Comparison of ENCODE assay signal across 21 cellular contexts in genomic region chr3:66477846-66478245, GRCh38. TPM values are rescaled to one million over a fixed set of nuclear protein-coding genes. Genes with fewer than 3 reads are reported as not detected.
DNase-seq lines count a peak whose midpoint lies in the region; ATAC-seq and TF ChIP-seq lines count a peak whose summit lies in the region.
"Had no signal": no experiment of that assay in that cellular context is flagged by ENCODE, and none has a peak within 500 bp of the region (broad histone marks: within the 10 kb centered on the region; RNA-seq: fewer than 3 reads in every experiment).

No MANE protein-coding gene starts in this region.

- H3K27me3 ChIP-seq in stomach = no peaks in the 10 kb centered on the region
- H3K27me3 ChIP-seq: uterus had no signal

- peaks cover 60% of the 10 kb centered on the region for H3K4me1 Mint-ChIP-seq in activated naive CD8-positive, alpha-beta T cell (ENCODE audit: low read depth)
- peaks cover 55% of the 10 kb centered on the region for H3K4me1 Mint-ChIP-seq in activated naive CD8-positive, alpha-beta T cell treated with anti-CD3 and anti-CD28 coated beads for 36 hours
- H3K4me1 Mint-ChIP-seq in activated T-helper 17 cell treated with anti-CD3 and anti-CD28 coated beads, Interleukin-2, amount 50 U/mL, for 72 hours = peaks cover 58% of the 10 kb centered on the region

- H3K9me3 ChIP-seq in mucosa of descending colon (no peaks in the 10 kb centered on the region), stomach (no peaks in the 10 kb centered on the region)
- H3K9me3 ChIP-seq: thoracic aorta, uterus had no signal

- H3K27me3 Mint-ChIP-seq in activated naive CD8-positive, alpha-beta T cell = no peaks in the 10 kb centered on the region
- H3K27me3 Mint-ChIP-seq in activated naive CD8-positive, alpha-beta T cell treated with anti-CD3 and anti-CD28 coated beads for 36 hours = peaks cover 4% of the 10 kb centered on the region
- no peaks in the 10 kb centered on the region for H3K27me3 Mint-ChIP-seq in activated T-helper 17 cell treated with anti-CD3 and anti-CD28 coated beads, Interleukin-2, amount 50 U/mL, for 72 hours
- H3K27me3 Mint-ChIP-seq: activated naive CD4-positive, alpha-beta T cell treated with anti-CD3 and anti-CD28 coated beads, Interleukin-2, amount 50 U/mL, for 24 hours; naive thymus-derived CD8-positive, alpha-beta T cell had no signal

- H3K36me3 ChIP-seq in mucosa of descending colon (ENCODE audit: low read depth) = no peaks in the 10 kb centered on the region
- no peaks in the 10 kb centered on the region for H3K36me3 ChIP-seq in stomach
- H3K36me3 ChIP-seq: thoracic aorta, uterus had no signal

- peak overlapping the region; percentile 7 for H3K27ac Mint-ChIP-seq in activated naive CD8-positive, alpha-beta T cell
- no peak overlapping the region for H3K27ac Mint-ChIP-seq in activated naive CD8-positive, alpha-beta T cell treated with anti-CD3 and anti-CD28 coated beads for 36 hours
- H3K27ac Mint-ChIP-seq in activated T-helper 17 cell treated with anti-CD3 and anti-CD28 coated beads, Interleukin-2, amount 50 U/mL, for 72 hours = no peak overlapping the region
- H3K27ac Mint-ChIP-seq: naive thymus-derived CD8-positive, alpha-beta T cell had no signal

- H3K27ac ChIP-seq in stomach = peak overlapping the region in 4 of 5 donors; percentile 61 to 96 (median 82)

- H3K36me3 Mint-ChIP-seq in activated naive CD8-positive, alpha-beta T cell = peaks cover 11% of the 10 kb centered on the region
- H3K36me3 Mint-ChIP-seq in activated naive CD8-positive, alpha-beta T cell treated with anti-CD3 and anti-CD28 coated beads for 36 hours = peaks cover 20% of the 10 kb centered on the region
- peaks cover 16% of the 10 kb centered on the region for H3K36me3 Mint-ChIP-seq in activated T-helper 17 cell treated with anti-CD3 and anti-CD28 coated beads, Interleukin-2, amount 50 U/mL, for 72 hours (ENCODE audit: low read depth)
- H3K36me3 Mint-ChIP-seq: naive thymus-derived CD8-positive, alpha-beta T cell had no signal

- H3K4me3 ChIP-seq in mucosa of descending colon (no peak overlapping the region), stomach (no peak overlapping the region)
- H3K4me3 ChIP-seq: coronary artery, smooth muscle cell, thoracic aorta, uterus had no signal

- TF ChIP-seq CTCF in mucosa of descending colon (IDR thresholded peaks at IDR 0.05) (no peak), stomach (IDR thresholded peaks at IDR 0.05) (no peak)

- H3K4me1 ChIP-seq in mucosa of descending colon (ENCODE audit: low read depth) (peaks cover 86% of the 10 kb centered on the region), stomach (peaks cover 95 to 100% (median 98%) of the 10 kb centered on the region in 4 donors)

- no peak overlapping the region for H3K4me3 Mint-ChIP-seq in activated naive CD8-positive, alpha-beta T cell
- H3K4me3 Mint-ChIP-seq in activated naive CD8-positive, alpha-beta T cell treated with anti-CD3 and anti-CD28 coated beads for 36 hours = no peak overlapping the region
- peak overlapping the region; percentile 72 for H3K4me3 Mint-ChIP-seq in activated T-helper 17 cell treated with anti-CD3 and anti-CD28 coated beads, Interleukin-2, amount 50 U/mL, for 72 hours
- H3K4me3 Mint-ChIP-seq: activated naive CD4-positive, alpha-beta T cell treated with anti-CD3 and anti-CD28 coated beads, Interleukin-2, amount 50 U/mL, for 24 hours had no signal

- ATAC-seq in activated T-helper 17 cell treated with anti-CD3 and anti-CD28 coated beads, Interleukin-2, amount 50 U/mL, for 72 hours (replicated peaks) = no peak
- ATAC-seq in mucosa of descending colon (peak; percentile 42), GM18520 (IDR thresholded peaks at IDR 0.05; ENCODE audit: unreplicated experiment) (no peak), HG02588 (IDR thresholded peaks at IDR 0.05; ENCODE audit: unreplicated experiment) (no peak)
- ATAC-seq: naive thymus-derived CD8-positive, alpha-beta T cell had no signal

- TF ChIP-seq POLR2A in stomach (IDR thresholded peaks at IDR 0.05) = no peak

- 43 to 63% (median 52%) methylated on average over 7 of the region's 7 CpGs for WGBS in stomach, 5 donors

- intact Hi-C loops in mucosa of descending colon (cut with DNase I, micrococcal nuclease) (loop anchor here (5.0 to 10.0 kb wide), 2 partner anchors 36 to 53 kb away; no protein-coding TSS in a partner anchor), stomach (cut with DNase I; ENCODE audit: low total_unique reads) (no loop called here)

- no peak for DNase-seq in activated naive CD8-positive, alpha-beta T cell treated with anti-CD3 and anti-CD28 coated beads for 36 hours
- DNase-seq in mucosa of descending colon (no peak), stomach (no peak), SIG-M5 (lab: John Stamatoyannopoulos, UW) (no peak)
- DNase-seq: 8988T; activated CD4-positive, alpha-beta T cell treated with anti-CD3 and anti-CD28 coated beads for 4 hours; head of caudate nucleus; islet precursor cell; naive thymus-derived CD8-positive, alpha-beta T cell; NCI-H1436 treated with DMSO at 0.1 percent for 48 hours; SHP77 treated with DMSO at 0.1 percent for 48 hours; stimulated activated naive CD4-positive, alpha-beta T cell; uterus had no signal

- H3K9me3 Mint-ChIP-seq in activated naive CD8-positive, alpha-beta T cell (ENCODE audit: low read depth) = peaks cover 8% of the 10 kb centered on the region
- peaks cover 13% of the 10 kb centered on the region for H3K9me3 Mint-ChIP-seq in activated naive CD8-positive, alpha-beta T cell treated with anti-CD3 and anti-CD28 coated beads for 36 hours
- peaks cover 3% of the 10 kb centered on the region for H3K9me3 Mint-ChIP-seq in activated T-helper 17 cell treated with anti-CD3 and anti-CD28 coated beads, Interleukin-2, amount 50 U/mL, for 72 hours
- H3K9me3 Mint-ChIP-seq: activated naive CD4-positive, alpha-beta T cell treated with anti-CD3 and anti-CD28 coated beads, Interleukin-2, amount 50 U/mL, for 24 hours had no signal

- TF ChIP-seq EP300 in stomach (IDR thresholded peaks at IDR 0.05) = no peak

RNA-seq across cellular contexts. Expression of gene LRIG1, which starts 23.0 kb away (rescaled TPM):
- 1 to 10 TPM; 8.2 to 8.5 TPM for total RNA-seq in activated naive CD8-positive, alpha-beta T cell treated with anti-CD3 and anti-CD28 coated beads for 36 hours
- total RNA-seq in activated T-helper 17 cell treated with anti-CD3 and anti-CD28 coated beads, Interleukin-2, amount 50 U/mL, for 72 hours = 10 to 100 TPM; 43.3 to 54.1 TPM
- 100 to 1,000 TPM in 1 of 3 donors, 10 to 100 TPM in 2; 72.1 to 180 (median 75.3) TPM for total RNA-seq in mucosa of descending colon
- total RNA-seq in stomach = 100 to 1,000 TPM in 3 of 5 donors, 10 to 100 TPM in 2; 85.8 to 278 (median 101) TPM
- 10 to 100 TPM; 20.2 to 31.5 (median 21.2) TPM for polyA plus RNA-seq in stomach

Comparison
In these comparisons a context has a peak if more than half of its experiments do, and no peak if none do; other contexts are left out.
1. RNA of gene LRIG1, which starts 23.0 kb away (total RNA-seq): 85.8 to 278 TPM in stomach, 72.1 to 180 TPM in mucosa of descending colon and 43.3 to 54.1 TPM in activated T-helper 17 cell treated with anti-CD3 and anti-CD28 coated beads, Interleukin-2, amount 50 U/mL, for 72 hours; 8.2 to 8.5 TPM in activated naive CD8-positive, alpha-beta T cell treated with anti-CD3 and anti-CD28 coated beads for 36 hours; every median in the first group is over 4 times any median in the second.